Comparison of ENCODE assay signal across 11 cellular contexts in the genomic region with DNA sequence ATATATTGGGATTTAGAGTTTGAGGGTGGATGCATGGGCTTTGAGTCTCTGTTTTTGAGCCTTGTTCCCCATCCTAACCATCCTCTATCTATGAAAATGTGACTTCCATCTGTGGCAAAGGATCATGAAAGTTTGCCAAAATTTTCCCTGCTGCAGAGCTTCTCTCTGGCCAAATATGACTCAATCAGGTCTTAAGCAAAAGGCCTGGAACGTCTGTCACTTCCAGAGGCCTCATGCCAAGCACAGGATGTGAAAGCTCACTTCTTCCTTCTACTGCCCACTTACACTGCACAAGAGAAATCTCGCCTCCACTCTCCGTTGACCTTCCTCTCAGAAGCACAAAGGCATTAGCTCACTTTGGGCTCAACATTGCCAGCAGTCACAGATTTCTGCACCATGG.
DNase-seq lines count a peak whose midpoint lies in the region; ATAC-seq and TF ChIP-seq lines count a peak whose summit lies in the region.
"Had no signal": no experiment of that assay in that cellular context is flagged by ENCODE, and none has a peak within 500 bp of the region (broad histone marks: within the 10 kb centered on the region; RNA-seq: fewer than 3 reads in every experiment).

No MANE protein-coding gene starts in this region.

- intact Hi-C loops in left cardiac atrium (cut with DNase I): no loop called here

- ATAC-seq in left cardiac atrium (peak; percentile 94 to 96), HG02970 (IDR thresholded peaks at IDR 0.05; ENCODE audit: low FRiP score, unreplicated experiment) (no peak)

- in situ Hi-C loops in astrocyte of the spinal cord (cut with HindIII; ENCODE audit: low sequenced_read_pairs): no loop called here

- H3K4me3 ChIP-seq in astrocyte of the spinal cord (ENCODE audit: low read depth, low read length): no peak overlapping the region
- H3K4me3 ChIP-seq: ovary had no signal

- TF ChIP-seq CTCF in astrocyte of the spinal cord (IDR thresholded peaks at IDR 0.05; ENCODE audit: low read depth, low read length): no peak

- DNase-seq in GM04504 (ENCODE audit: low read depth) (peak; percentile 80), astrocyte of the spinal cord (ENCODE audit: low read depth, low spot score) (peak; percentile 39), left cardiac atrium (peak; percentile 68), superior temporal gyrus (ENCODE audit: extremely low spot score) (peak; percentile 39), NCI-H2107 treated with DMSO at 0.1 percent for 48 hours (lab: John Stamatoyannopoulos, UW; ENCODE audit: unreplicated experiment) (no peak)
- no peak for DNase-seq in activated CD4-positive, alpha-beta T cell treated with anti-CD3 and anti-CD28 coated beads, Interleukin-2, amount 50 U/mL, for 4 hours
- DNase-seq in activated CD4-positive, alpha-beta T cell treated with anti-CD3 and anti-CD28 coated beads, Interleukin-2, amount 50 U/mL, for 1 hour: no peak
- DNase-seq: GOT3, NCI-H345 had no signal

Comparison
In these comparisons a context has a peak if more than half of its experiments do, and no peak if none do; other contexts are left out.
1. DNase-seq: peak in GM04504 (single experiment), astrocyte of the spinal cord (single experiment), left cardiac atrium (single experiment) and superior temporal gyrus (single experiment); none in activated CD4-positive, alpha-beta T cell treated with anti-CD3 and anti-CD28 coated beads, Interleukin-2, amount 50 U/mL, for 4 hours (0 of 2), activated CD4-positive, alpha-beta T cell treated with anti-CD3 and anti-CD28 coated beads, Interleukin-2, amount 50 U/mL, for 1 hour (single experiment) and NCI-H2107 treated with DMSO at 0.1 percent for 48 hours (single experiment).